Comparison of ENCODE assay signal across 1 cellular context in the genomic region with DNA sequence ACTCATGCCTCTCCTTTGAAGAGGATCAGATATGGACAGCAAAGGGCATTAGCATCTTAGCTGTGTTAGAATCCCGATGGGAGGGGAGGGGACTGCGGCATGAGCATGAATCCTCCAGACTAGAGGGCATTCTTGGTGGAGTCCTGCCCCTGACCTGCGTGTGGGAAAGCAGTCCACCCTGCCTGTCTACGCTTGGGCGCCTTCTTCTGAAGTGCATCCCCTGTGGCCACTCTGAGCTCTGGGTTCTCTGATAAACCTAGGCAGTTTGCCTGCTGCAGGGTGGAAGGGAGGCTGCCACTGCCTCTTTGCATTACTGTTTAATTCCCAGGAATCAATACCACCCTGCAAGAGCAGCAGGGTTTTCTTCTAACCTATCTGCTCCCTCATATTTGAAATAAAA.
TF ChIP-seq lines count a peak whose summit lies in the region.

No MANE protein-coding gene starts in this region.

TF ChIP-seq in GM23338, 12 proteins besides CTCF, POLR2A, EP300 and RAD21 (continued from another document):
- TF ChIP-seq, protein P1, sequence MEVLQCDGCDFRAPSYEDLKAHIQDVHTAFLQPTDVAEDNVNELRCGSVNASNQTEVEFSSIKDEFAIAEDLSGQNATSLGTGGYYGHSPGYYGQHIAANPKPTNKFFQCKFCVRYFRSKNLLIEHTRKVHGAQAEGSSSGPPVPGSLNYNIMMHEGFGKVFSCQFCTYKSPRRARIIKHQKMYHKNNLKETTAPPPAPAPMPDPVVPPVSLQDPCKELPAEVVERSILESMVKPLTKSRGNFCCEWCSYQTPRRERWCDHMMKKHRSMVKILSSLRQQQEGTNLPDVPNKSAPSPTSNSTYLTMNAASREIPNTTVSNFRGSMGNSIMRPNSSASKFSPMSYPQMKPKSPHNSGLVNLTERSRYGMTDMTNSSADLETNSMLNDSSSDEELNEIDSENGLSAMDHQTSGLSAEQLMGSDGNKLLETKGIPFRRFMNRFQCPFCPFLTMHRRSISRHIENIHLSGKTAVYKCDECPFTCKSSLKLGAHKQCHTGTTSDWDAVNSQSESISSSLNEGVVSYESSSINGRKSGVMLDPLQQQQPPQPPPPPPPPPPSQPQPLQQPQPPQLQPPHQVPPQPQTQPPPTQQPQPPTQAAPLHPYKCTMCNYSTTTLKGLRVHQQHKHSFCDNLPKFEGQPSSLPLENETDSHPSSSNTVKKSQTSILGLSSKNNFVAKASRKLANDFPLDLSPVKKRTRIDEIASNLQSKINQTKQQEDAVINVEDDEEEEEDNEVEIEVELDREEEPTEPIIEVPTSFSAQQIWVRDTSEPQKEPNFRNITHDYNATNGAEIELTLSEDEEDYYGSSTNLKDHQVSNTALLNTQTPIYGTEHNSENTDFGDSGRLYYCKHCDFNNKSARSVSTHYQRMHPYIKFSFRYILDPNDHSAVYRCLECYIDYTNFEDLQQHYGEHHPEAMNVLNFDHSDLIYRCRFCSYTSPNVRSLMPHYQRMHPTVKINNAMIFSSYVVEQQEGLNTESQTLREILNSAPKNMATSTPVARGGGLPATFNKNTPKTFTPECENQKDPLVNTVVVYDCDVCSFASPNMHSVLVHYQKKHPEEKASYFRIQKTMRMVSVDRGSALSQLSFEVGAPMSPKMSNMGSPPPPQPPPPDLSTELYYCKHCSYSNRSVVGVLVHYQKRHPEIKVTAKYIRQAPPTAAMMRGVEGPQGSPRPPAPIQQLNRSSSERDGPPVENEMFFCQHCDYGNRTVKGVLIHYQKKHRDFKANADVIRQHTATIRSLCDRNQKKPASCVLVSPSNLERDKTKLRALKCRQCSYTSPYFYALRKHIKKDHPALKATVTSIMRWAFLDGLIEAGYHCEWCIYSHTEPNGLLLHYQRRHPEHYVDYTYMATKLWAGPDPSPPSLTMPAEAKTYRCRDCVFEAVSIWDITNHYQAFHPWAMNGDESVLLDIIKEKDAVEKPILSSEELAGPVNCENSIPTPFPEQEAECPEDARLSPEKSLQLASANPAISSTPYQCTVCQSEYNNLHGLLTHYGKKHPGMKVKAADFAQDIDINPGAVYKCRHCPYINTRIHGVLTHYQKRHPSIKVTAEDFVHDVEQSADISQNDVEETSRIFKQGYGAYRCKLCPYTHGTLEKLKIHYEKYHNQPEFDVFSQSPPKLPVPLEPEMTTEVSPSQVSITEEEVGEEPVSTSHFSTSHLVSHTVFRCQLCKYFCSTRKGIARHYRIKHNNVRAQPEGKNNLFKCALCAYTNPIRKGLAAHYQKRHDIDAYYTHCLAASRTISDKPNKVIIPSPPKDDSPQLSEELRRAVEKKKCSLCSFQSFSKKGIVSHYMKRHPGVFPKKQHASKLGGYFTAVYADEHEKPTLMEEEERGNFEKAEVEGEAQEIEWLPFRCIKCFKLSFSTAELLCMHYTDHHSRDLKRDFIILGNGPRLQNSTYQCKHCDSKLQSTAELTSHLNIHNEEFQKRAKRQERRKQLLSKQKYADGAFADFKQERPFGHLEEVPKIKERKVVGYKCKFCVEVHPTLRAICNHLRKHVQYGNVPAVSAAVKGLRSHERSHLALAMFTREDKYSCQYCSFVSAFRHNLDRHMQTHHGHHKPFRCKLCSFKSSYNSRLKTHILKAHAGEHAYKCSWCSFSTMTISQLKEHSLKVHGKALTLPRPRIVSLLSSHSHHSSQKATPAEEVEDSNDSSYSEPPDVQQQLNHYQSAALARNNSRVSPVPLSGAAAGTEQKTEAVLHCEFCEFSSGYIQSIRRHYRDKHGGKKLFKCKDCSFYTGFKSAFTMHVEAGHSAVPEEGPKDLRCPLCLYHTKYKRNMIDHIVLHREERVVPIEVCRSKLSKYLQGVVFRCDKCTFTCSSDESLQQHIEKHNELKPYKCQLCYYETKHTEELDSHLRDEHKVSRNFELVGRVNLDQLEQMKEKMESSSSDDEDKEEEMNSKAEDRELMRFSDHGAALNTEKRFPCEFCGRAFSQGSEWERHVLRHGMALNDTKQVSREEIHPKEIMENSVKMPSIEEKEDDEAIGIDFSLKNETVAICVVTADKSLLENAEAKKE (CRISPR knock-in tag; IDR thresholded peaks at IDR 0.05), result no peak
- no peak for TF ChIP-seq ZNF331 (CRISPR knock-in tag; IDR thresholded peaks at IDR 0.05; ENCODE audit: low read depth)
- no peak for TF ChIP-seq NANOG (IDR thresholded peaks at IDR 0.05; ENCODE audit: borderline replicate concordance)
- no peak for TF ChIP-seq STAT1 (IDR thresholded peaks at IDR 0.05; ENCODE audit: unreplicated experiment)
- no peak for TF ChIP-seq JUNB (IDR thresholded peaks at IDR 0.05; ENCODE audit: unreplicated experiment)
